Comparison of ENCODE assay signal across 1 cellular context in the genomic region with DNA sequence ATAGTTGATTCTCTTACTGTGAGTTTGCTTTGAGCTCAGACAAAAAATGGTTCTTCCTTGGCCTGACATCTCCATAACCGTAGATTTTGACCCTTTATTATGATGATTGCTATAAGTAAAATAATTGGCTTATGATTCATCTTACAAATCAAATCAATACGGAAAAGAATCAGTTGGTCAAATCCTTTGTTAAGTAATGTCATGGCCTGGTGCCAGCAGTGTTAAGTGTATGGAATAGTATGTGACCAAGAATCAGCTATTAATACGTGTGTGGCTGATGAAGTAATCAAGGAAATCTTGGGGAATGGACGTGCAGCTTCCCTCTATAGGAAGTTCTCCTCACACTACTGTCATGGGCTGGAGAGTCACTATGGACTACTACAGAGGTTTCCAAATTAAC.
TF ChIP-seq lines count a peak whose summit lies in the region.

No MANE protein-coding gene starts in this region.

TF ChIP-seq in SK-N-SH, 30 proteins besides CTCF, POLR2A, EP300 and RAD21 (continued from another document):
- TF ChIP-seq, protein P1, sequence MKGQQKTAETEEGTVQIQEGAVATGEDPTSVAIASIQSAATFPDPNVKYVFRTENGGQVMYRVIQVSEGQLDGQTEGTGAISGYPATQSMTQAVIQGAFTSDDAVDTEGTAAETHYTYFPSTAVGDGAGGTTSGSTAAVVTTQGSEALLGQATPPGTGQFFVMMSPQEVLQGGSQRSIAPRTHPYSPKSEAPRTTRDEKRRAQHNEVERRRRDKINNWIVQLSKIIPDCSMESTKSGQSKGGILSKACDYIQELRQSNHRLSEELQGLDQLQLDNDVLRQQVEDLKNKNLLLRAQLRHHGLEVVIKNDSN (IDR thresholded peaks at IDR 0.05; ENCODE audit: borderline replicate concordance, low read depth): no peak
- TF ChIP-seq TAF1 (IDR thresholded peaks at IDR 0.05; ENCODE audit: borderline replicate concordance, low read depth, low read length): no peak
- no peak for TF ChIP-seq JUND (IDR thresholded peaks at IDR 0.05)
- TF ChIP-seq GATA2 (CRISPR knock-in tag; IDR thresholded peaks at IDR 0.05): no peak
- no peak for TF ChIP-seq RCOR1 (IDR thresholded peaks at IDR 0.05; ENCODE audit: low read length)
- no peak for TF ChIP-seq RXRA (IDR thresholded peaks at IDR 0.05; ENCODE audit: borderline replicate concordance, low read depth)
- TF ChIP-seq TEAD4 (IDR thresholded peaks at IDR 0.05; ENCODE audit: borderline replicate concordance, insufficient read depth): no peak
- TF ChIP-seq GABPA (IDR thresholded peaks at IDR 0.05; ENCODE audit: low read depth): no peak
- no peak for TF ChIP-seq ELF1 (IDR thresholded peaks at IDR 0.05)
TF ChIP-seq in SK-N-SH: peak in this region for 0.
